Comparison of ENCODE assay signal across 9 cellular contexts in genomic region chr17:81832608-81833159, GRCh38. TPM values are rescaled to one million over a fixed set of nuclear protein-coding genes. Genes with fewer than 3 reads are reported as not detected.
DNase-seq lines count a peak whose midpoint lies in the region; ATAC-seq and TF ChIP-seq lines count a peak whose summit lies in the region.
"Had no signal": no experiment of that assay in that cellular context is flagged by ENCODE, and none has a peak within 500 bp of the region (broad histone marks: within the 10 kb centered on the region; RNA-seq: fewer than 3 reads in every experiment).

No MANE protein-coding gene starts in this region.

- ATAC-seq in HG03196 (IDR thresholded peaks at IDR 0.05; ENCODE audit: unreplicated experiment), result peak; percentile 60
- peak; percentile 12 for ATAC-seq in WTC11
- ATAC-seq in effector memory CD8-positive, alpha-beta T cell (replicated peaks), result peak; percentile 38

- H3K27ac ChIP-seq in muscle layer of colon (ENCODE audit: low read depth, low read length), result peak overlapping the region; percentile 75
- H3K27ac ChIP-seq in stomach smooth muscle (ENCODE audit: low read length), result peak overlapping the region; percentile 75

- H3K9ac ChIP-seq in muscle layer of colon (ENCODE audit: low read length) (peak overlapping the region; percentile 91), stomach smooth muscle (ENCODE audit: low read length in 2 of 2) (peak overlapping the region; percentile 84 to 90)

- peak; percentile 17 for DNase-seq in activated gamma-delta T cell treated with Interleukin-2 at 50 U/mL for 16 hours
- DNase-seq in activated gamma-delta T cell (lab: John Stamatoyannopoulos, UW), result no peak
- DNase-seq in WTC11 (ENCODE audit: low spot score), result peak; percentile 40
- peak; percentile 27 to 41 (median 31) for DNase-seq in effector memory CD8-positive, alpha-beta T cell
- no peak for DNase-seq in COR-L47 (lab: John Stamatoyannopoulos, UW)

- no peaks in the 10 kb centered on the region for H3K9me3 Mint-ChIP-seq in WTC11
- no peaks in the 10 kb centered on the region for H3K9me3 Mint-ChIP-seq in effector memory CD8-positive, alpha-beta T cell

- no peak for TF ChIP-seq CTCF in WTC11 (IDR thresholded peaks at IDR 0.05)

- H3K36me3 Mint-ChIP-seq in WTC11, result no peaks in the 10 kb centered on the region
- peaks cover 9% of the 10 kb centered on the region for H3K36me3 Mint-ChIP-seq in effector memory CD8-positive, alpha-beta T cell (ENCODE audit: insufficient read depth)

- H3K27me3 Mint-ChIP-seq in WTC11 (ENCODE audit: low read depth), result no peaks in the 10 kb centered on the region
- H3K27me3 Mint-ChIP-seq in effector memory CD8-positive, alpha-beta T cell, result no peaks in the 10 kb centered on the region

- no peaks in the 10 kb centered on the region for H3K36me3 ChIP-seq in muscle layer of colon (ENCODE audit: insufficient read depth, low read length)
- no peaks in the 10 kb centered on the region for H3K36me3 ChIP-seq in stomach smooth muscle (ENCODE audit: control insufficient read depth in 2 of 2, insufficient read depth in 2 of 2, low read length in 2 of 2)

- H3K4me3 ChIP-seq in muscle layer of colon (ENCODE audit: low read depth in 1 of 2, low read length in 2 of 2) (peak overlapping the region; percentile 81 to 87), stomach smooth muscle (ENCODE audit: low read length in 2 of 2) (peak overlapping the region; percentile 84 to 90)

- H3K27me3 ChIP-seq in muscle layer of colon (ENCODE audit: control insufficient read depth in 1 of 2, insufficient read depth in 2 of 2, low read length in 2 of 2) (no peaks in the 10 kb centered on the region), stomach smooth muscle (ENCODE audit: control insufficient read depth in 1 of 2, insufficient read depth in 2 of 2, low read length in 2 of 2) (no peaks in the 10 kb centered on the region)

- CTCF ChIA-PET in WTC11 (lab: Charles Lee), result interaction anchor here (0.8 to 2.9 kb wide), 6 partner anchors 11 to 188 kb away, joined by 3 to 7 read pairs (median 4); partner anchors contain the start of gene NOTUM

- POLR2A ChIA-PET in WTC11 (lab: Charles Lee), result interaction anchor here (1.1 to 1.2 kb wide), 2 partner anchors 11 to 381 kb away, joined by 3 read pairs; partner anchors contain the start of gene CCDC57

- 0 out of 2 replicates have a peak overlapping the region, but pooled peaks have one; percentile 45 for H3K27ac Mint-ChIP-seq in WTC11
- H3K27ac Mint-ChIP-seq in effector memory CD8-positive, alpha-beta T cell, result peak overlapping the region; percentile 83 to 95

- peaks cover 12% of the 10 kb centered on the region for H3K4me1 Mint-ChIP-seq in WTC11
- H3K4me1 Mint-ChIP-seq in effector memory CD8-positive, alpha-beta T cell (ENCODE audit: low read depth in 2 of 2), result peaks cover 27 to 28% of the 10 kb centered on the region in 2 donors

- H3K4me1 ChIP-seq in muscle layer of colon (ENCODE audit: insufficient read depth, low read length) (peaks cover 19% of the 10 kb centered on the region), stomach smooth muscle (ENCODE audit: control insufficient read depth, insufficient read depth, low read length) (peaks cover 25% of the 10 kb centered on the region)

- H3K4me3 Mint-ChIP-seq in WTC11, result peak overlapping the region; percentile 90
- peak overlapping the region; percentile 86 to 96 for H3K4me3 Mint-ChIP-seq in effector memory CD8-positive, alpha-beta T cell

- H3K9me3 ChIP-seq in muscle layer of colon (ENCODE audit: low read length) (no peaks in the 10 kb centered on the region), stomach smooth muscle (ENCODE audit: control insufficient read depth in 2 of 2, low read length in 2 of 2) (no peaks in the 10 kb centered on the region)

TF ChIP-seq in WTC11, 78 proteins besides CTCF, POLR2A, EP300 and RAD21:
- TF ChIP-seq ZNF121 (CRISPR knock-in tag; IDR thresholded peaks at IDR 0.05), result no peak
- TF ChIP-seq ATF3 (CRISPR knock-in tag; conservative IDR thresholded peaks at IDR 0.05), result no peak
- TF ChIP-seq TEAD1 (CRISPR knock-in tag; IDR thresholded peaks at IDR 0.05), result no peak
- 0 out of 2 replicates have a peak, but pooled peaks have one; percentile 6 for TF ChIP-seq ELF4 (CRISPR knock-in tag; IDR thresholded peaks at IDR 0.05; ENCODE audit: low read depth)
- TF ChIP-seq KAT7 (CRISPR knock-in tag; IDR thresholded peaks at IDR 0.05; ENCODE audit: borderline replicate concordance), result 0 out of 2 replicates have a peak, but pooled peaks have one; percentile 27
- TF ChIP-seq MAX (CRISPR knock-in tag; IDR thresholded peaks at IDR 0.05), result no peak
TF ChIP-seq in WTC11: peak in this region for 2.

RNA-seq across cellular contexts. Expression of gene MCRIP1, which starts 0.4 kb away (rescaled TPM):
- 126 to 144 TPM (median 131 TPM) in 3 replicates for total RNA-seq in WTC11 (2021)

RNA-seq across cellular contexts. Expression of gene PPP1R27, which starts 2.2 kb away (rescaled TPM):
- not detected in 3 replicates for total RNA-seq in WTC11 (2021)
- total RNA-seq: renal cortical epithelial cell had no signal

RNA-seq across cellular contexts. Expression of gene P4HB, which starts 27.7 kb away (rescaled TPM):
- 343 to 380 TPM (median 360 TPM) in 3 replicates for total RNA-seq in WTC11 (2021)

RNA-seq across cellular contexts. Expression of gene GCGR, which starts 28.7 kb away (rescaled TPM):
- total RNA-seq in WTC11 (2021), result 0.85 to 1.4 TPM (median 1.4 TPM) in 3 replicates
- total RNA-seq: renal cortical epithelial cell had no signal

RNA-seq across cellular contexts. Expression of gene ARHGDIA, which starts 38.5 kb away (rescaled TPM):
- total RNA-seq in WTC11 (2021), result 200 to 247 TPM (median 203 TPM) in 3 replicates

Comparison
In these comparisons a context has a peak if more than half of its experiments do, and no peak if none do; other contexts are left out.
1. DNase-seq: peak in activated gamma-delta T cell treated with Interleukin-2 at 50 U/mL for 16 hours (single experiment), WTC11 (single experiment) and effector memory CD8-positive, alpha-beta T cell (3 of 3); none in activated gamma-delta T cell (single experiment) and COR-L47 (single experiment).
2. Peak in every context shown above with its lines, with median percentiles within 50 percentile points of each other: ATAC-seq.